Comparison of ENCODE assay signal across 7 cellular contexts in the genomic region with DNA sequence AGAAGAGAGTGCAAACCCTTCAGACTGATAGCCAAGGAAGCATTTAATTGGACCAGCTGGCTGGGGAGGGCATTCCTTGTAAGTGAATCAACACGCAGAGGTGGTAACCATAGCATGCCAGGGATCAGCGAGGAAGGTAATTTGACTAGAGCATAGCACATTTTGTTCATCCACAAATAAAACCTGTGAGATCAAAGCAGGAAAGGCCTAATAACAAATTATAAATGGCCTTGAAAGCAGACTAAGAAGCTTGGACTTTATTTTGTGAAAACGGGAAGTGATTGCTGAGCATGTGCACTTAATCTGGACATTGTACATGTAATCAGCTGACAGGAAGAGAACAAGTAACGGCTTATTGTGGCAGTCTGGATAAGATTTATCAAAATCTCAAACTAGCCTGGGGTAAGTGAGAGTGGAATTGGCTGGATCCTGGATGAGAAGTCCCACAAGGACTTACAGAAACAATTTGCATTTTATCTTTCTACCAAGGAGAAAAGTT. TPM values are rescaled to one million over a fixed set of nuclear protein-coding genes. Genes with fewer than 3 reads are reported as not detected.
DNase-seq lines count a peak whose midpoint lies in the region; ATAC-seq and TF ChIP-seq lines count a peak whose summit lies in the region.

No MANE protein-coding gene starts in this region.

- ATAC-seq in GM18861 (IDR thresholded peaks at IDR 0.05; ENCODE audit: unreplicated experiment): peak; percentile 61
- no peak for ATAC-seq in GM21360 (IDR thresholded peaks at IDR 0.05; ENCODE audit: unreplicated experiment)

- POLR2A ChIA-PET in OCI-LY7 (lab: Charles Lee): interaction anchor here (0.7 to 1.2 kb wide), 3 partner anchors 8 to 270 kb away, joined by 3 to 4 read pairs (median 3); no protein-coding TSS in a partner anchor

- no peaks in the 10 kb centered on the region for H4K20me1 ChIP-seq in OCI-LY7 (ENCODE audit: insufficient read depth, low read length)

- CTCF ChIA-PET in OCI-LY7 (lab: Charles Lee; ENCODE audit: unreplicated experiment): no interaction called here

- H3K4me3 ChIP-seq in OCI-LY7 (ENCODE audit: low read depth, low read length, poor library complexity, severe bottlenecking): peak overlapping the region; percentile 42
- H3K4me3 ChIP-seq in mucosa of rectum (ENCODE audit: low read length in 2 of 2): peak overlapping the region in 1 of 2 donors; percentile 56

- no peak overlapping the region for H3K9ac ChIP-seq in mucosa of rectum (ENCODE audit: low read depth in 1 of 2, low read length in 2 of 2)

- peaks cover 20% of the 10 kb centered on the region for H3K4me1 ChIP-seq in OCI-LY7 (ENCODE audit: insufficient read depth, low read length, poor library complexity, severe bottlenecking)
- H3K4me1 ChIP-seq in mucosa of rectum (ENCODE audit: control insufficient read depth in 2 of 2, insufficient read depth in 2 of 2, low read length in 2 of 2): peaks cover 6 to 9% of the 10 kb centered on the region in 2 donors

- H3K27ac ChIP-seq in OCI-LY7 (ENCODE audit: low read depth, low read length, poor library complexity, severe bottlenecking): peak overlapping the region; percentile 50
- H3K27ac ChIP-seq in mucosa of rectum (ENCODE audit: low read depth in 2 of 2, low read length in 2 of 2): peak overlapping the region; percentile 7 to 45

- H3K4me2 ChIP-seq in OCI-LY7 (ENCODE audit: low read length): peak overlapping the region; percentile 58

- no peaks in the 10 kb centered on the region for H3K9me2 ChIP-seq in OCI-LY7 (ENCODE audit: insufficient read depth, low read length)

- peak overlapping the region; percentile 100 for H2AFZ ChIP-seq in OCI-LY7 (ENCODE audit: low read length)

- H3K27me3 ChIP-seq in mucosa of rectum (ENCODE audit: control insufficient read depth in 2 of 2, insufficient read depth in 2 of 2, low read length in 2 of 2): no peaks in the 10 kb centered on the region

- intact Hi-C loops in OCI-LY7 (cut with micrococcal nuclease; ENCODE audit: unreplicated experiment): no loop called here

- peak; percentile 73 for DNase-seq in OCI-LY7 (ENCODE audit: low spot score)
- DNase-seq in dermis blood vessel endothelial cell: peak; percentile 91
- no peak for DNase-seq in NCI-H2171 (lab: John Stamatoyannopoulos, UW)
- no peak for DNase-seq in hypothalamus (lab: John Stamatoyannopoulos, UW)

- no peak for TF ChIP-seq CTCF in OCI-LY7 (conservative IDR thresholded peaks at IDR 0.05; ENCODE audit: low read length)

- H3K79me2 ChIP-seq in OCI-LY7 (ENCODE audit: insufficient read depth, low read depth, low read length): no peaks in the 10 kb centered on the region

- no peaks in the 10 kb centered on the region for H3K36me3 ChIP-seq in OCI-LY7 (ENCODE audit: insufficient read depth, low read length)
- no peaks in the 10 kb centered on the region for H3K36me3 ChIP-seq in mucosa of rectum (ENCODE audit: control insufficient read depth in 2 of 2, insufficient read depth in 2 of 2, low read length in 2 of 2)

- H3K9me3 ChIP-seq in OCI-LY7 (ENCODE audit: low read length) (no peaks in the 10 kb centered on the region), mucosa of rectum (ENCODE audit: control insufficient read depth in 2 of 2, low read length in 2 of 2) (no peaks in the 10 kb centered on the region)

- no TSS peak for BruUV-seq in OCI-LY7 (replicated peaks; lab: Mats Ljungman, UMichigan)

RNA-seq across cellular contexts. Expression of a gene that starts 11.7 kb away (rescaled TPM):
- 18.8 and 28.1 TPM in 2 replicates for total RNA-seq in OCI-LY7 (2014; rRNA removed; shearing (Covaris generic))
- total RNA-seq in OCI-LY7 (2022) (20.0 and 27.3 TPM in 2 replicates), dermis blood vessel endothelial cell (87.5 and 130 TPM in 2 replicates)

Comparison
In these comparisons a context has a peak if more than half of its experiments do, and no peak if none do; other contexts are left out.
1. DNase-seq: peak in OCI-LY7 (single experiment) and dermis blood vessel endothelial cell (single experiment); none in NCI-H2171 (single experiment) and hypothalamus (0 of 51).